ENCODE assay signal across 1 cellular context in genomic region chr5:176536902-176537607, GRCh38.
TF ChIP-seq lines count a peak whose summit lies in the region.

TSS of gene RNF44 (minus strand) at chr5:176537402. CDS start at chr5:176532472, 4,930 bp downstream.

TF ChIP-seq in HepG2, 621 proteins besides CTCF, POLR2A, EP300 and RAD21 (continued from another document and continues in another):
- TF ChIP-seq ZBTB49 (CRISPR knock-in tag; IDR thresholded peaks at IDR 0.05; ENCODE audit: borderline replicate concordance): no peak
- no peak for TF ChIP-seq TBL1XR1 (IDR thresholded peaks at IDR 0.05; ENCODE audit: borderline replicate concordance, low read length, partially characterized antibody)
- TF ChIP-seq HOMEZ (CRISPR knock-in tag; IDR thresholded peaks at IDR 0.05; ENCODE audit: low read depth): no peak
- no peak for TF ChIP-seq ZNF317 (CRISPR knock-in tag; IDR thresholded peaks at IDR 0.05)
- TF ChIP-seq CBX5 (CRISPR knock-in tag; IDR thresholded peaks at IDR 0.05; ENCODE audit: borderline replicate concordance): no peak
- peak; percentile 73 for TF ChIP-seq ZFY (CRISPR knock-in tag; IDR thresholded peaks at IDR 0.05)
- no peak for TF ChIP-seq ZNF44 (CRISPR knock-in tag; IDR thresholded peaks at IDR 0.05)
- no peak for TF ChIP-seq ZFYVE20 (CRISPR knock-in tag; IDR thresholded peaks at IDR 0.05; ENCODE audit: borderline replicate concordance, low read depth)
- no peak; the same call in 1 of the 2 replicates for TF ChIP-seq KDM5A (IDR thresholded peaks at IDR 0.05; ENCODE audit: borderline replicate concordance, low read length)
- TF ChIP-seq RARA (CRISPR knock-in tag; IDR thresholded peaks at IDR 0.05): no peak
- no peak for TF ChIP-seq GRHL1 (CRISPR knock-in tag; conservative IDR thresholded peaks at IDR 0.05)
- peak; percentile 22; the same call in 1 of the 2 replicates for TF ChIP-seq ZBTB26 (CRISPR knock-in tag; IDR thresholded peaks at IDR 0.05; ENCODE audit: borderline replicate concordance)
- TF ChIP-seq ATRX (CRISPR knock-in tag; IDR thresholded peaks at IDR 0.05; ENCODE audit: borderline replicate concordance): no peak
- no peak for TF ChIP-seq SSRP1 (CRISPR knock-in tag; IDR thresholded peaks at IDR 0.05)
- TF ChIP-seq TGIF2 (CRISPR knock-in tag; IDR thresholded peaks at IDR 0.05): no peak
- TF ChIP-seq ZBTB39 (CRISPR knock-in tag; IDR thresholded peaks at IDR 0.05): no peak
- no peak for TF ChIP-seq ZNF780A (CRISPR knock-in tag; IDR thresholded peaks at IDR 0.05)
- TF ChIP-seq SP5 (CRISPR knock-in tag; IDR thresholded peaks at IDR 0.05; ENCODE audit: borderline replicate concordance, low read depth): no peak; the same call in 1 of the 2 replicates
- TF ChIP-seq ZNF512B (CRISPR knock-in tag; IDR thresholded peaks at IDR 0.05; ENCODE audit: borderline replicate concordance): no peak
- no peak for TF ChIP-seq JUN (CRISPR knock-in tag; IDR thresholded peaks at IDR 0.05)
- no peak for TF ChIP-seq HNF1A (IDR thresholded peaks at IDR 0.05; ENCODE audit: low read depth)
- TF ChIP-seq HNF1A (CRISPR knock-in tag; IDR thresholded peaks at IDR 0.05; ENCODE audit: borderline replicate concordance): no peak
- TF ChIP-seq SALL1 (CRISPR knock-in tag; IDR thresholded peaks at IDR 0.05): no peak; the same call in none of the 2 replicates
- no peak for TF ChIP-seq NR2F6 (IDR thresholded peaks at IDR 0.05)
- TF ChIP-seq NR2F6 (CRISPR knock-in tag; IDR thresholded peaks at IDR 0.05): no peak
- no peak; the same call in 1 of the 2 replicates for TF ChIP-seq ELF1 (CRISPR knock-in tag; IDR thresholded peaks at IDR 0.05)
- TF ChIP-seq HOXA5 (CRISPR knock-in tag; IDR thresholded peaks at IDR 0.05): 0 out of 2 replicates have a peak, but pooled peaks have one; percentile 24
- TF ChIP-seq ZSCAN21 (CRISPR knock-in tag; IDR thresholded peaks at IDR 0.05; ENCODE audit: borderline replicate concordance): no peak
- TF ChIP-seq SMARCE1 (IDR thresholded peaks at IDR 0.05; ENCODE audit: borderline replicate concordance): no peak
- TF ChIP-seq NFIB (CRISPR knock-in tag; IDR thresholded peaks at IDR 0.05; ENCODE audit: borderline replicate concordance): no peak
- TF ChIP-seq REST (IDR thresholded peaks at IDR 0.05; ENCODE audit: borderline replicate concordance in 1 of 2, low read depth in 1 of 2, low read length in 2 of 2): peak in 1 of 2 experiments; percentile 73; a peak in 2 of 4 replicates
- no peak for TF ChIP-seq ZNF800 (CRISPR knock-in tag; IDR thresholded peaks at IDR 0.05)
